In genomic region chr12:68733661-68734071, GRCh38 we compare ENCODE assay signal across 13 cellular contexts. TPM values are rescaled to one million over a fixed set of nuclear protein-coding genes. Genes with fewer than 3 reads are reported as not detected.
A peak's percentile ranks its signal among the peaks of the same experiment; 100 is the strongest.
DNase-seq lines count a peak whose midpoint lies in the region; ATAC-seq and TF ChIP-seq lines count a peak whose summit lies in the region.
"Had no signal": no experiment of that assay in that cellular context is flagged by ENCODE, and none has a peak within 500 bp of the region (broad histone marks: within the 10 kb centered on the region; RNA-seq: fewer than 3 reads in every experiment).

No MANE protein-coding gene starts in this region.

- DNase-seq in A172 (ENCODE audit: low spot score), result peak; percentile 66
- peak; percentile 91 for DNase-seq in ELR (ENCODE audit: low read depth)
- DNase-seq in T1000 (lab: John Stamatoyannopoulos, UW), result peak; percentile 81
- DNase-seq in fibroblast of peridontal ligament (ENCODE audit: extremely low read depth), result peak; percentile 74
- DNase-seq in NCI-H69 (lab: John Stamatoyannopoulos, UW), result no peak
- no peak for DNase-seq in glomerular visceral epithelial cell (ENCODE audit: extremely low spot score)
- no peak for DNase-seq in occipital lobe (lab: John Stamatoyannopoulos, UW)
- DNase-seq: anterior cingulate cortex, DMS79 treated with DMSO at 0.1 percent for 48 hours, NCI-H1694, NCI-H524, testis had no signal

- ATAC-seq in GM18505 (IDR thresholded peaks at IDR 0.05; ENCODE audit: unreplicated experiment), result no peak

- no peak for TF ChIP-seq POLR2A in GM18505 (IDR thresholded peaks at IDR 0.05; ENCODE audit: borderline replicate concordance, extremely low read depth, insufficient read depth, insufficient read length)

RNA-seq across cellular contexts. Expression of gene SLC35E3, which starts 12.3 kb away (rescaled TPM):
- 1.8 and 2.7 TPM in 2 replicates for total RNA-seq in A172 (2014; rRNA removed; shearing (Covaris generic))
- total RNA-seq in occipital lobe, result 10.8 TPM

RNA-seq across cellular contexts. Expression of gene NUP107, which starts 46.9 kb away (rescaled TPM):
- total RNA-seq in A172 (2014; rRNA removed; shearing (Covaris generic)), result 62.9 and 98.5 TPM in 2 replicates
- 72.1 TPM for total RNA-seq in occipital lobe

Comparison
In these comparisons a context has a peak if more than half of its experiments do, and no peak if none do; other contexts are left out.
1. DNase-seq: peak in A172 (single experiment), ELR (single experiment), T1000 (single experiment) and fibroblast of peridontal ligament (single experiment); none in NCI-H69 (single experiment), glomerular visceral epithelial cell (single experiment) and occipital lobe (single experiment).